ENCODE assay signal across 1 cellular context in the genomic region with DNA sequence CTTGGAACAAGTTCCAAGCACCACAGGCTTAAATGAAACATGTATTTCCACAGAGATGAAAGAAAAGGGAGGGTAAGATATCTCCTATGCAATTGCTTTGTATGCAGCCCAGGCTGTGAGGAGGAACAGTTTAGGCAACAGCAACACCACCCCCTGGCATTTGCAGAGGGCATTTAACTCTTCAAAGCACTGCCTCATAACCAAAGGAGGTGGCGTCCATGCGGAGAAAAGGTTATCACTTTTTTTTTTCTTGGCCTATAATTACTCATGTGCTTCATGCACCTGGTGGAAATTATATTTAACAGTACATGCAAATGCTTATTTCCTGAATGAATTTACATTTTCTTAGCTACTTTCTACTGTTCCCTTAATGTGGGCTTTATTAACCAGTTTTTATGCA.
TF ChIP-seq lines count a peak whose summit lies in the region.

No MANE protein-coding gene starts in this region.

TF ChIP-seq in H1, 55 proteins besides CTCF, POLR2A, EP300 and RAD21 (continued from another document):
- TF ChIP-seq KDM4A (IDR thresholded peaks at IDR 0.05; ENCODE audit: low read depth, low read length, severe bottlenecking) (no peak), TBP (IDR thresholded peaks at IDR 0.05; ENCODE audit: low read depth, low read length) (no peak), ATF3 (IDR thresholded peaks at IDR 0.05; ENCODE audit: insufficient read depth, low read depth, low read length) (no peak), BCL11A (IDR thresholded peaks at IDR 0.05; ENCODE audit: low read depth in 2 of 2, low read length in 2 of 2) (no peak), CHD2 (IDR thresholded peaks at IDR 0.05; ENCODE audit: low read length) (no peak)
